ENCODE assay signal across 20 cellular contexts in genomic region chr7:50756180-50756579, GRCh38. TPM values are rescaled to one million over a fixed set of nuclear protein-coding genes. Genes with fewer than 3 reads are reported as not detected.
DNase-seq lines count a peak whose midpoint lies in the region; ATAC-seq, FAIRE-seq and TF ChIP-seq lines count a peak whose summit lies in the region.
"Had no signal": no experiment of that assay in that cellular context is flagged by ENCODE, and none has a peak within 500 bp of the region (broad histone marks: within the 10 kb centered on the region; RNA-seq: fewer than 3 reads in every experiment).

No MANE protein-coding gene starts in this region.

- H3K27ac Mint-ChIP-seq in T-helper 2 cell treated with Interferon-gamma antibody and Interleukin-4, amounts not matched to agents 5 μg/mL and 100 μg/mL, for 36 hours = no peak overlapping the region
- H3K27ac Mint-ChIP-seq: CD14-positive monocyte; CD4-positive, alpha-beta T cell had no signal

- H3K36me3 ChIP-seq in BLaER1 (peaks cover 49% of the 10 kb centered on the region), liver (ENCODE audit: control insufficient read depth in 4 of 4, insufficient read depth in 3 of 4, low read depth in 1 of 4, low read length in 3 of 4) (peaks cover 0 to 1% (median 0%) of the 10 kb centered on the region in 4 donors), small intestine (ENCODE audit: control insufficient read depth in 2 of 2, insufficient read depth in 2 of 2, low read length in 2 of 2) (no peaks in the 10 kb centered on the region)

- TF ChIP-seq CTCF in liver (IDR thresholded peaks at IDR 0.05; ENCODE audit: low read depth, low read length, missing input control) = no peak

- FAIRE-seq in small intestine (lab: Jason Lieb, UNC) = no peak
- FAIRE-seq: D721Med, GM12878, GM19239 had no signal

- intact Hi-C loops in left colon (cut with DNase I, micrococcal nuclease) = no loop called here

- DNase-seq in left colon = no peak
- peak; percentile 63 for DNase-seq in small intestine
- DNase-seq in OCI-M1 (lab: John Stamatoyannopoulos, UW) = no peak
- no peak for DNase-seq in EL
- no peak for DNase-seq in T-helper 2 cell treated with Interferon-gamma antibody and Interleukin-4, amounts not matched to agents 5 μg/mL and 100 μg/mL, for 36 hours (ENCODE audit: low spot score)
- DNase-seq: 8988T; CD4-positive, alpha-beta T cell; CD8-positive, alpha-beta memory T cell; DND-41; GDM1; H9 had no signal

- H3K27me3 ChIP-seq in BLaER1 = no peaks in the 10 kb centered on the region
- H3K27me3 ChIP-seq in liver (ENCODE audit: control insufficient read depth in 4 of 4, insufficient read depth in 4 of 4, low read length in 3 of 4) = no peaks in the 10 kb centered on the region
- no peaks in the 10 kb centered on the region for H3K27me3 ChIP-seq in small intestine (ENCODE audit: control insufficient read depth in 2 of 2, insufficient read depth in 2 of 2, low read length in 2 of 2)
- H3K27me3 ChIP-seq: BLaER1 treated with 17β-estradiol and CSF1 and Interleukin-3, amounts not matched to agents 10 nM and 100 nM had no signal

- no peaks in the 10 kb centered on the region for H3K9me3 Mint-ChIP-seq in T-helper 2 cell treated with Interferon-gamma antibody and Interleukin-4, amounts not matched to agents 5 μg/mL and 100 μg/mL, for 36 hours
- H3K9me3 Mint-ChIP-seq: CD14-positive monocyte; CD4-positive, alpha-beta T cell; CD8-positive, alpha-beta memory T cell; GM23338; H9 had no signal

- no peak for TF ChIP-seq RAD21 in liver (IDR thresholded peaks at IDR 0.05)

- H3K36me3 Mint-ChIP-seq in T-helper 2 cell treated with Interferon-gamma antibody and Interleukin-4, amounts not matched to agents 5 μg/mL and 100 μg/mL, for 36 hours (ENCODE audit: low read depth) = no peaks in the 10 kb centered on the region
- H3K36me3 Mint-ChIP-seq: CD14-positive monocyte; CD8-positive, alpha-beta memory T cell had no signal

- H3K4me3 Mint-ChIP-seq in T-helper 2 cell treated with Interferon-gamma antibody and Interleukin-4, amounts not matched to agents 5 μg/mL and 100 μg/mL, for 36 hours = no peak overlapping the region
- H3K4me3 Mint-ChIP-seq: CD14-positive monocyte; CD4-positive, alpha-beta T cell; CD8-positive, alpha-beta memory T cell; GM23338; H9 had no signal

- H3K27ac ChIP-seq in BLaER1 (peak overlapping the region; percentile 4; the same call in 1 of the 2 replicates), liver (ENCODE audit: low read depth in 1 of 2, low read length in 2 of 2) (peak overlapping the region in 1 of 2 donors; percentile 29), small intestine (ENCODE audit: low read depth in 1 of 2, low read length in 1 of 2) (no peak overlapping the region)

- no peak overlapping the region for H3K9ac ChIP-seq in BLaER1
- H3K9ac ChIP-seq in liver (ENCODE audit: low read depth in 1 of 2, low read length in 2 of 2) = no peak overlapping the region

- H3K4me1 ChIP-seq in BLaER1 = peaks cover 71% of the 10 kb centered on the region
- peaks cover 12 to 46% (median 40%) of the 10 kb centered on the region in 4 donors for H3K4me1 ChIP-seq in liver (ENCODE audit: control insufficient read depth in 4 of 4, insufficient read depth in 4 of 4, low read length in 3 of 4)
- peaks cover 0 to 2% of the 10 kb centered on the region in 2 donors for H3K4me1 ChIP-seq in small intestine (ENCODE audit: control insufficient read depth in 2 of 2, insufficient read depth in 1 of 2, low read depth in 1 of 2, low read length in 1 of 2)

- ATAC-seq in left colon = peak; percentile 13
- ATAC-seq: GM12878, HCT116 had no signal

- no peaks in the 10 kb centered on the region for H3K27me3 Mint-ChIP-seq in T-helper 2 cell treated with Interferon-gamma antibody and Interleukin-4, amounts not matched to agents 5 μg/mL and 100 μg/mL, for 36 hours (ENCODE audit: low read depth)
- H3K27me3 Mint-ChIP-seq: CD4-positive, alpha-beta T cell had no signal

- H4K20me1 ChIP-seq in BLaER1 = peaks cover 64% of the 10 kb centered on the region

- WGBS in liver = 58% methylated on average over 9 of the region's 9 CpGs
- WGBS in small intestine, 3 donors = 37 to 72% (median 66%) methylated on average over 9 of the region's 9 CpGs

- H3K4me3 ChIP-seq in BLaER1 = no peak overlapping the region
- H3K4me3 ChIP-seq in liver (ENCODE audit: low read depth in 1 of 3, low read length in 3 of 3) = no peak overlapping the region
- no peak overlapping the region for H3K4me3 ChIP-seq in small intestine (ENCODE audit: low read depth in 1 of 2, low read length in 2 of 2)
- H3K4me3 ChIP-seq: BLaER1 treated with 17β-estradiol and CSF1 and Interleukin-3, amounts not matched to agents 10 nM and 100 nM; GM12878; GM23338 had no signal

- H3K4me2 ChIP-seq in BLaER1 = no peak overlapping the region

- H3K4me1 Mint-ChIP-seq in T-helper 2 cell treated with Interferon-gamma antibody and Interleukin-4, amounts not matched to agents 5 μg/mL and 100 μg/mL, for 36 hours (ENCODE audit: low read depth) = peaks cover 6% of the 10 kb centered on the region
- H3K4me1 Mint-ChIP-seq: CD14-positive monocyte had no signal

- peaks cover 6% of the 10 kb centered on the region for H3K9me3 ChIP-seq in BLaER1
- no peaks in the 10 kb centered on the region for H3K9me3 ChIP-seq in liver (ENCODE audit: control insufficient read depth in 4 of 4, low read length in 3 of 4)
- H3K9me3 ChIP-seq in small intestine (ENCODE audit: control insufficient read depth, low read depth) = no peaks in the 10 kb centered on the region

TF ChIP-seq in liver, 16 proteins besides CTCF, POLR2A, EP300 and RAD21:
- peak; percentile 56 to 70 for TF ChIP-seq HNF4A (conservative IDR thresholded peaks at IDR 0.05)
- no peak for TF ChIP-seq HNF4G (IDR thresholded peaks at IDR 0.05)
- peak; percentile 23 to 32 for TF ChIP-seq RXRA (IDR thresholded peaks at IDR 0.05)
- no peak for TF ChIP-seq ATF3 (IDR thresholded peaks at IDR 0.05)
- no peak for TF ChIP-seq NR2F2 (IDR thresholded peaks at IDR 0.05)

RNA-seq across cellular contexts. Expression of gene GRB10, which starts 26.5 kb away (rescaled TPM):
- 10 to 100 TPM; 13.8 to 16.1 TPM for total RNA-seq in left colon
- 10 to 100 TPM; 19.6 to 53.1 TPM for total RNA-seq in liver
- 10 to 100 TPM; 10.7 to 15.4 TPM for polyA plus RNA-seq in liver
- polyA plus RNA-seq in small intestine = 10 to 100 TPM; 20.8 to 33.8 (median 23.4) TPM
